In genomic region chr10:103805781-103806180, GRCh38 we compare ENCODE assay signal across 16 cellular contexts.
DNase-seq lines count a peak whose midpoint lies in the region; ATAC-seq and TF ChIP-seq lines count a peak whose summit lies in the region.
"Had no signal": no experiment of that assay in that cellular context is flagged by ENCODE, and none has a peak within 500 bp of the region (broad histone marks: within the 10 kb centered on the region; RNA-seq: fewer than 3 reads in every experiment).

No MANE protein-coding gene starts in this region.

- H3K36me3 ChIP-seq in BLaER1 treated with 17β-estradiol and CSF1 and Interleukin-3, amounts not matched to agents 10 nM and 100 nM: peaks cover 0 to 24% (median 8%) of the 10 kb centered on the region in 11 experiments; a peak in 12 of 22 replicates
- H3K36me3 ChIP-seq in WERI-Rb-1: no peaks in the 10 kb centered on the region

- no peak for DNase-seq in WERI-Rb-1
- DNase-seq in stimulated activated effector memory CD8-positive, alpha-beta T cell treated with anti-CD3 and anti-CD28 coated beads, Interleukin-12 subunit alpha, Interleukin-12 subunit beta, amount 100 ng/mL, for 72 hours (ENCODE audit: low spot score in 2 of 2): no peak
- DNase-seq: Calu3; CD4-positive, alpha-beta T cell; DMS153; DMS79 treated with DMSO at 0.1 percent for 48 hours; EL; GOT3; H9 had no signal

- peak overlapping the region in 10 of 11 experiments; percentile 28 to 82 (median 65); a peak in 20 of 22 replicates for H3K4me2 ChIP-seq in BLaER1 treated with 17β-estradiol and CSF1 and Interleukin-3, amounts not matched to agents 10 nM and 100 nM
- H3K4me2 ChIP-seq: A549 had no signal

- H3K9me3 Mint-ChIP-seq in nephron: no peaks in the 10 kb centered on the region
- H3K9me3 Mint-ChIP-seq in stimulated activated effector memory CD8-positive, alpha-beta T cell treated with anti-CD3 and anti-CD28 coated beads, Interleukin-12 subunit alpha, Interleukin-12 subunit beta, amount 100 ng/mL, for 72 hours: no peaks in the 10 kb centered on the region
- H3K9me3 Mint-ChIP-seq: CD4-positive, alpha-beta T cell; H9; IgD-negative memory B cell had no signal

- H4K20me1 ChIP-seq in BLaER1 treated with 17β-estradiol and CSF1 and Interleukin-3, amounts not matched to agents 10 nM and 100 nM: peaks cover 44 to 87% (median 56%) of the 10 kb centered on the region in 11 experiments; a peak in 19 of 22 replicates

- H3K4me3 ChIP-seq in BLaER1 treated with 17β-estradiol and CSF1 and Interleukin-3, amounts not matched to agents 10 nM and 100 nM: no peak overlapping the region
- H3K4me3 ChIP-seq in WERI-Rb-1 (ENCODE audit: low read depth, low read length): no peak overlapping the region
- H3K4me3 ChIP-seq: A549 had no signal

- no peaks in the 10 kb centered on the region for H3K27me3 ChIP-seq in BLaER1 treated with 17β-estradiol and CSF1 and Interleukin-3, amounts not matched to agents 10 nM and 100 nM
- no peaks in the 10 kb centered on the region for H3K27me3 ChIP-seq in WERI-Rb-1 (ENCODE audit: insufficient read depth, low read depth, severe bottlenecking)

- H3K27ac Mint-ChIP-seq in nephron: peak overlapping the region; percentile 74 to 92 (median 85)
- H3K27ac Mint-ChIP-seq in stimulated activated effector memory CD8-positive, alpha-beta T cell treated with anti-CD3 and anti-CD28 coated beads, Interleukin-12 subunit alpha, Interleukin-12 subunit beta, amount 100 ng/mL, for 72 hours: peak overlapping the region; percentile 50
- H3K27ac Mint-ChIP-seq: CD4-positive, alpha-beta T cell had no signal

- peaks cover 12% of the 10 kb centered on the region for H3K27me3 Mint-ChIP-seq in nephron (ENCODE audit: low read depth)
- H3K27me3 Mint-ChIP-seq: CD4-positive, alpha-beta T cell had no signal

- peak overlapping the region in 7 of 11 experiments; percentile 4 to 58 (median 15); a peak in 9 of 22 replicates for H3K27ac ChIP-seq in BLaER1 treated with 17β-estradiol and CSF1 and Interleukin-3, amounts not matched to agents 10 nM and 100 nM
- H3K27ac ChIP-seq in WERI-Rb-1: peak overlapping the region; percentile 81

- no peaks in the 10 kb centered on the region for H3K9me3 ChIP-seq in BLaER1 treated with 17β-estradiol and CSF1 and Interleukin-3, amounts not matched to agents 10 nM and 100 nM (replicated peaks in 1 of 11)
- no peaks in the 10 kb centered on the region for H3K9me3 ChIP-seq in WERI-Rb-1 (ENCODE audit: severe bottlenecking)
- H3K9me3 ChIP-seq: A549 had no signal

- TF ChIP-seq CTCF in WERI-Rb-1 (IDR thresholded peaks at IDR 0.05; ENCODE audit: low read depth, low read length) (no peak), nephron (IDR thresholded peaks at IDR 0.05; ENCODE audit: unreplicated experiment in 3 of 3) (no peak)

- peak overlapping the region in 3 of 11 experiments; percentile 14 to 37 (median 21); a peak in 3 of 22 replicates for H3K9ac ChIP-seq in BLaER1 treated with 17β-estradiol and CSF1 and Interleukin-3, amounts not matched to agents 10 nM and 100 nM

- H3K4me1 ChIP-seq in BLaER1 treated with 17β-estradiol and CSF1 and Interleukin-3, amounts not matched to agents 10 nM and 100 nM: peaks cover 40 to 86% (median 71%) of the 10 kb centered on the region in 10 experiments

- H3K4me1 Mint-ChIP-seq in nephron: peaks cover 43% of the 10 kb centered on the region
- peaks cover 14% of the 10 kb centered on the region for H3K4me1 Mint-ChIP-seq in stimulated activated effector memory CD8-positive, alpha-beta T cell treated with anti-CD3 and anti-CD28 coated beads, Interleukin-12 subunit alpha, Interleukin-12 subunit beta, amount 100 ng/mL, for 72 hours

- no peak overlapping the region for H3K4me3 Mint-ChIP-seq in nephron
- H3K4me3 Mint-ChIP-seq in stimulated activated effector memory CD8-positive, alpha-beta T cell treated with anti-CD3 and anti-CD28 coated beads, Interleukin-12 subunit alpha, Interleukin-12 subunit beta, amount 100 ng/mL, for 72 hours: no peak overlapping the region
- H3K4me3 Mint-ChIP-seq: CD4-positive, alpha-beta T cell; H9 had no signal

- ATAC-seq in stimulated activated effector memory CD8-positive, alpha-beta T cell treated with anti-CD3 and anti-CD28 coated beads, Interleukin-12 subunit alpha, Interleukin-12 subunit beta, amount 100 ng/mL, for 72 hours: no peak
- ATAC-seq in HG03520 (IDR thresholded peaks at IDR 0.05; ENCODE audit: unreplicated experiment) (no peak), GM19452 (IDR thresholded peaks at IDR 0.05; ENCODE audit: unreplicated experiment) (no peak), GM18873 (IDR thresholded peaks at IDR 0.05; ENCODE audit: low FRiP score, unreplicated experiment) (no peak)
- ATAC-seq: A549 had no signal

- no peaks in the 10 kb centered on the region for H3K36me3 Mint-ChIP-seq in nephron (ENCODE audit: low read depth)
- no peaks in the 10 kb centered on the region for H3K36me3 Mint-ChIP-seq in stimulated activated effector memory CD8-positive, alpha-beta T cell treated with anti-CD3 and anti-CD28 coated beads, Interleukin-12 subunit alpha, Interleukin-12 subunit beta, amount 100 ng/mL, for 72 hours
- H3K36me3 Mint-ChIP-seq: IgD-negative memory B cell had no signal
